In genomic region chr15:23910030-23910429, GRCh38 we compare ENCODE assay signal across 26 cellular contexts.
"Had no signal": no experiment of that assay in that cellular context is flagged by ENCODE, and none has a peak within 500 bp of the region (broad histone marks: within the 10 kb centered on the region; RNA-seq: fewer than 3 reads in every experiment).

No MANE protein-coding gene starts in this region.

- ATAC-seq: activated CD4-positive, alpha-beta T cell treated with anti-CD3 and anti-CD28 coated beads for 36 hours; activated CD8-positive, alpha-beta memory T cell treated with anti-CD3 and anti-CD28 coated beads, Interleukin-2, amount 10 ng/mL, durations not matched to agents 7 days and 5 days; activated CD8-positive, alpha-beta T cell treated with anti-CD3 and anti-CD28 coated beads, Interleukin-2, amount 10 ng/mL, durations not matched to agents 7 days and 5 days; activated naive CD4-positive, alpha-beta T cell treated with anti-CD3 and anti-CD28 coated beads, Interleukin-2, amount 50 U/mL, for 72 hours; activated T-cell treated with anti-CD3 and anti-CD28 coated beads, Interleukin-2, amount 50 U/mL, for 72 hours; esophagus mucosa had no signal

- H3K4me1 ChIP-seq: ascending aorta, breast epithelium, colonic mucosa had no signal

- H3K4me3 Mint-ChIP-seq: activated CD4-positive, alpha-beta memory T cell treated with anti-CD3 and anti-CD28 coated beads for 36 hours; activated CD4-positive, alpha-beta T cell treated with anti-CD3 and anti-CD28 coated beads for 36 hours; activated CD4-positive, alpha-beta T cell treated with anti-CD3 and anti-CD28 coated beads, Interleukin-2, amount 10 ng/mL, durations not matched to agents 24 days and 14 days; activated CD8-positive, alpha-beta memory T cell treated with anti-CD3 and anti-CD28 coated beads, Interleukin-2, amount 10 ng/mL, durations not matched to agents 7 days and 5 days; activated CD8-positive, alpha-beta T cell treated with anti-CD3 and anti-CD28 coated beads, Interleukin-2, amount 10 ng/mL, durations not matched to agents 7 days and 5 days; activated naive CD4-positive, alpha-beta T cell treated with anti-CD3 and anti-CD28 coated beads, Interleukin-2, amount 10 ng/mL, durations not matched to agents 7 days and 5 days; activated naive CD8-positive, alpha-beta T cell treated with anti-CD3 and anti-CD28 coated beads, Interleukin-2, amount 10 ng/mL, durations not matched to agents 7 days and 5 days; activated T-cell treated with anti-CD3 and anti-CD28 coated beads, Interleukin-2, amount 50 U/mL, for 72 hours; brain had no signal

- DNase-seq: activated CD4-positive, alpha-beta memory T cell treated with anti-CD3 and anti-CD28 coated beads for 36 hours; activated CD4-positive, alpha-beta T cell treated with anti-CD3 and anti-CD28 coated beads for 36 hours; activated CD4-positive, alpha-beta T cell treated with anti-CD3 and anti-CD28 coated beads, Interleukin-2, amount 10 ng/mL, durations not matched to agents 24 days and 14 days; activated CD4-positive, CD25-positive, alpha-beta regulatory T cell; activated CD4-positive, CD25-positive, alpha-beta regulatory T cell treated with anti-CD3 and anti-CD28 coated beads, Interleukin-2, amount 50 U/mL, for 72 hours; activated CD8-positive, alpha-beta memory T cell treated with anti-CD3 and anti-CD28 coated beads, Interleukin-2, amount 10 ng/mL, durations not matched to agents 7 days and 5 days; activated CD8-positive, alpha-beta memory T cell treated with anti-CD3 and anti-CD28 coated beads, Interleukin-2, amount 50 U/mL, for 4 hours; activated CD8-positive, alpha-beta T cell treated with anti-CD3 and anti-CD28 coated beads, Interleukin-2, amount 10 ng/mL, durations not matched to agents 7 days and 5 days; activated gamma-delta T cell; activated naive CD4-positive, alpha-beta T cell; activated naive CD4-positive, alpha-beta T cell treated with anti-CD3 and anti-CD28 coated beads, Interleukin-2, amount 10 ng/mL, durations not matched to agents 7 days and 5 days; activated naive CD8-positive, alpha-beta T cell treated with anti-CD3 and anti-CD28 coated beads, Interleukin-2, amount 10 ng/mL, durations not matched to agents 7 days and 5 days; activated T-cell treated with anti-CD3 and anti-CD28 coated beads, Interleukin-2, amount 50 U/mL, for 1 hour; activated T-cell treated with anti-CD3 and anti-CD28 coated beads, Interleukin-2, amount 50 U/mL, for 72 hours; central memory CD4-positive, alpha-beta T cell; cerebellar nuclear complex; colonic mucosa; effector CD8-positive, alpha-beta T cell; foreskin fibroblast; T-helper 2 cell had no signal

- H3K36me3 Mint-ChIP-seq: activated CD4-positive, alpha-beta memory T cell treated with anti-CD3 and anti-CD28 coated beads for 36 hours; activated CD8-positive, alpha-beta memory T cell treated with anti-CD3 and anti-CD28 coated beads, Interleukin-2, amount 10 ng/mL, durations not matched to agents 7 days and 5 days; activated naive CD4-positive, alpha-beta T cell treated with anti-CD3 and anti-CD28 coated beads, Interleukin-2, amount 10 ng/mL, durations not matched to agents 7 days and 5 days; activated naive CD4-positive, alpha-beta T cell treated with anti-CD3 and anti-CD28 coated beads, Interleukin-2, amount 50 U/mL, for 72 hours; activated naive CD8-positive, alpha-beta T cell treated with anti-CD3 and anti-CD28 coated beads, Interleukin-2, amount 10 ng/mL, durations not matched to agents 7 days and 5 days; brain had no signal

- H3K36me3 ChIP-seq: ascending aorta, breast epithelium, cardiac muscle cell, colonic mucosa had no signal

- H3K27me3 ChIP-seq: ascending aorta, breast epithelium, cardiac muscle cell, colonic mucosa had no signal

- H3K4me1 Mint-ChIP-seq: activated CD4-positive, alpha-beta T cell treated with anti-CD3 and anti-CD28 coated beads for 36 hours; activated CD4-positive, alpha-beta T cell treated with anti-CD3 and anti-CD28 coated beads, Interleukin-2, amount 10 ng/mL, durations not matched to agents 24 days and 14 days; activated CD8-positive, alpha-beta memory T cell treated with anti-CD3 and anti-CD28 coated beads, Interleukin-2, amount 10 ng/mL, durations not matched to agents 7 days and 5 days; activated naive CD4-positive, alpha-beta T cell treated with anti-CD3 and anti-CD28 coated beads, Interleukin-2, amount 10 ng/mL, durations not matched to agents 7 days and 5 days; activated naive CD8-positive, alpha-beta T cell treated with anti-CD3 and anti-CD28 coated beads, Interleukin-2, amount 10 ng/mL, durations not matched to agents 7 days and 5 days had no signal

- H3K9me3 Mint-ChIP-seq: activated CD4-positive, alpha-beta T cell treated with anti-CD3 and anti-CD28 coated beads, Interleukin-2, amount 10 ng/mL, durations not matched to agents 24 days and 14 days; activated naive CD8-positive, alpha-beta T cell treated with anti-CD3 and anti-CD28 coated beads, Interleukin-2, amount 10 ng/mL, durations not matched to agents 7 days and 5 days had no signal

- H3K4me3 ChIP-seq: ascending aorta, breast epithelium, cardiac muscle cell, colonic mucosa had no signal

- H3K9me3 ChIP-seq: ascending aorta, breast epithelium, colonic mucosa had no signal

- H3K27ac Mint-ChIP-seq: activated CD4-positive, alpha-beta memory T cell treated with anti-CD3 and anti-CD28 coated beads for 36 hours; activated CD4-positive, alpha-beta T cell treated with anti-CD3 and anti-CD28 coated beads for 36 hours; activated CD4-positive, alpha-beta T cell treated with anti-CD3 and anti-CD28 coated beads, Interleukin-2, amount 10 ng/mL, durations not matched to agents 24 days and 14 days; activated CD8-positive, alpha-beta memory T cell treated with anti-CD3 and anti-CD28 coated beads, Interleukin-2, amount 10 ng/mL, durations not matched to agents 7 days and 5 days; activated CD8-positive, alpha-beta T cell treated with anti-CD3 and anti-CD28 coated beads, Interleukin-2, amount 10 ng/mL, durations not matched to agents 7 days and 5 days; activated naive CD4-positive, alpha-beta T cell treated with anti-CD3 and anti-CD28 coated beads, Interleukin-2, amount 10 ng/mL, durations not matched to agents 7 days and 5 days; activated naive CD4-positive, alpha-beta T cell treated with anti-CD3 and anti-CD28 coated beads, Interleukin-2, amount 50 U/mL, for 72 hours; activated naive CD8-positive, alpha-beta T cell treated with anti-CD3 and anti-CD28 coated beads, Interleukin-2, amount 10 ng/mL, durations not matched to agents 7 days and 5 days; activated T-cell treated with anti-CD3 and anti-CD28 coated beads, Interleukin-2, amount 50 U/mL, for 72 hours; brain had no signal

- H3K27me3 Mint-ChIP-seq: activated CD4-positive, alpha-beta memory T cell treated with anti-CD3 and anti-CD28 coated beads for 36 hours; activated CD4-positive, alpha-beta T cell treated with anti-CD3 and anti-CD28 coated beads for 36 hours; activated CD4-positive, alpha-beta T cell treated with anti-CD3 and anti-CD28 coated beads, Interleukin-2, amount 10 ng/mL, durations not matched to agents 24 days and 14 days; activated CD8-positive, alpha-beta memory T cell treated with anti-CD3 and anti-CD28 coated beads, Interleukin-2, amount 10 ng/mL, durations not matched to agents 7 days and 5 days; activated naive CD4-positive, alpha-beta T cell treated with anti-CD3 and anti-CD28 coated beads, Interleukin-2, amount 10 ng/mL, durations not matched to agents 7 days and 5 days; activated naive CD8-positive, alpha-beta T cell treated with anti-CD3 and anti-CD28 coated beads, Interleukin-2, amount 10 ng/mL, durations not matched to agents 7 days and 5 days had no signal

- H3K27ac ChIP-seq: ascending aorta, breast epithelium, cardiac muscle cell, colonic mucosa had no signal
